In the genomic region with DNA sequence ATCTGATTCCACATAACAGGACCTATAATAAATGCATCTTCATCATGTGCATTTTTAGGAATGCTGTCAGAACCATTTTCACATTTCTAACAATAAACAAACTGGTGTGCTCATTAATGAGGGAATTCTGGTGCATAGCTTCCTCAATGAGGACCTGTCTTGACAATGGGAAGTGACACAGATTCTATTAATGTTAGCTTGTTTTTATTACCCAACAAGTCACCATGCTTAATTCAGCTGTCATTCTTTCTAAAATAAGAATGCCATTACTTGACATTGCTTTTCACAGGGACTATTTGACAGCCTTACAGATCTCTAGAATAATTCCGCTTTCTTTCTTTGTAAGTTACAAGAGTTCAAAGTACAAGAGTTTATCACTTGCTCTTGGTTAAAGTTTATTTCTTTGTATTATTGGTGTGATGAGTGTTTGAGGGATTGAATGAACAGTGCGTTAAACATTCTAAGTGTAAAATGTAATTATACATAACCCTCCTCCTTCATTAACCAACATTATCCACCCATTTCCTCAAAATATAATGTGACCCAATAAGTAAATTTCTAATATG, we compare ENCODE assay signal across 24 cellular contexts.
"Had no signal": no experiment of that assay in that cellular context is flagged by ENCODE, and none has a peak within 500 bp of the region (broad histone marks: within the 10 kb centered on the region; RNA-seq: fewer than 3 reads in every experiment).

No MANE protein-coding gene starts in this region.

- H3K27me3 Mint-ChIP-seq: activated naive CD8-positive, alpha-beta T cell treated with anti-CD3 and anti-CD28 coated beads, Interleukin-2, amount 10 ng/mL, durations not matched to agents 7 days and 5 days had no signal

- H3K9me3 Mint-ChIP-seq: activated T-cell treated with anti-CD3 and anti-CD28 coated beads, Interleukin-2, amount 50 U/mL, for 72 hours had no signal

- FAIRE-seq: astrocyte had no signal

- DNase-seq: activated CD4-positive, alpha-beta T cell treated with anti-CD3 and anti-CD28 coated beads for 4 hours; activated CD4-positive, alpha-beta T cell treated with anti-CD3 and anti-CD28 coated beads, Interleukin-2, amount 50 U/mL, for 4 hours; activated naive CD4-positive, alpha-beta T cell treated with Interleukin-2 at 50 U/mL for 16 hours; activated naive CD8-positive, alpha-beta T cell treated with anti-CD3 and anti-CD28 coated beads, Interleukin-2, amount 10 ng/mL, durations not matched to agents 7 days and 5 days; activated T-cell treated with anti-CD3 and anti-CD28 coated beads for 4 hours; activated T-cell treated with anti-CD3 and anti-CD28 coated beads, Interleukin-2, amount 50 U/mL, for 72 hours; amniotic stem cell; brain microvascular endothelial cell; caudate nucleus; foreskin fibroblast; head of caudate nucleus; left ventricle myocardium inferior; mammary epithelial cell; natural killer cell; right cardiac atrium; stimulated activated CD4-positive, alpha-beta T cell treated with anti-CD3 and anti-CD28 coated beads, Interleukin-12 subunit alpha, Interleukin-12 subunit beta, amount 100 ng/mL, for 4 hours; stimulated activated CD4-positive, alpha-beta T cell treated with anti-CD3 and anti-CD28 coated beads, Interleukin-4, amount 100 ng/mL, for 1 hour; stomach; thyroid gland; upper lobe of right lung had no signal

- H3K27ac ChIP-seq: brain microvascular endothelial cell, left ventricle myocardium inferior, stomach, thyroid gland, upper lobe of right lung, VCaP had no signal

- H3K36me3 Mint-ChIP-seq: natural killer cell; stimulated activated effector memory CD8-positive, alpha-beta T cell treated with anti-CD3 and anti-CD28 coated beads, Interleukin-12 subunit alpha, Interleukin-12 subunit beta, amount 100 ng/mL, for 72 hours had no signal

- H3K36me3 ChIP-seq: brain microvascular endothelial cell, left ventricle myocardium inferior, stomach, thyroid gland, upper lobe of right lung had no signal

- H3K27ac Mint-ChIP-seq: activated naive CD8-positive, alpha-beta T cell treated with anti-CD3 and anti-CD28 coated beads, Interleukin-2, amount 10 ng/mL, durations not matched to agents 7 days and 5 days; activated T-cell treated with anti-CD3 and anti-CD28 coated beads, Interleukin-2, amount 50 U/mL, for 72 hours; mesothelial cell of epicardium; natural killer cell; stimulated activated effector memory CD8-positive, alpha-beta T cell treated with anti-CD3 and anti-CD28 coated beads, Interleukin-12 subunit alpha, Interleukin-12 subunit beta, amount 100 ng/mL, for 72 hours had no signal

- H3K4me1 ChIP-seq: left ventricle myocardium inferior, thyroid gland, upper lobe of right lung had no signal

- H3K9me3 ChIP-seq: left ventricle myocardium inferior, stomach, thyroid gland, upper lobe of right lung had no signal

- H3K4me3 Mint-ChIP-seq: activated naive CD8-positive, alpha-beta T cell treated with anti-CD3 and anti-CD28 coated beads, Interleukin-2, amount 10 ng/mL, durations not matched to agents 7 days and 5 days; activated T-cell treated with anti-CD3 and anti-CD28 coated beads, Interleukin-2, amount 50 U/mL, for 72 hours; mesothelial cell of epicardium; natural killer cell; stimulated activated effector memory CD8-positive, alpha-beta T cell treated with anti-CD3 and anti-CD28 coated beads, Interleukin-12 subunit alpha, Interleukin-12 subunit beta, amount 100 ng/mL, for 72 hours had no signal

- H3K27me3 ChIP-seq: brain microvascular endothelial cell, stomach, thyroid gland, upper lobe of right lung had no signal

- H3K4me3 ChIP-seq: left ventricle myocardium inferior, stomach, thyroid gland, upper lobe of right lung had no signal
